19 cellular contexts compared by ENCODE assay signal in genomic region chr1:243601720-243602119, GRCh38.
"Had no signal": no experiment of that assay in that cellular context is flagged by ENCODE, and none has a peak within 500 bp of the region (broad histone marks: within the 10 kb centered on the region; RNA-seq: fewer than 3 reads in every experiment).

No MANE protein-coding gene starts in this region.

- DNase-seq: KBM-7, MV-4-11, NCI-H1048, NCI-H1105, NCI-H1417, NCI-H1436 treated with DMSO at 0.1 percent for 48 hours, NCI-H1694, NCI-H187 treated with DMSO at 0.1 percent for 48 hours, NCI-H2029 treated with DMSO at 0.1 percent for 48 hours, NCI-H2107, NCI-H2171 treated with DMSO at 0.1 percent for 48 hours, NCI-H524, NCI-H526 treated with DMSO at 0.1 percent for 48 hours, NCI-H774, Right ventricle myocardium superior, RPMI8226, SIG-M5 had no signal

- H3K27ac ChIP-seq: SJSA1, SK-N-MC had no signal

- H3K27me3 ChIP-seq: SJSA1 had no signal

- H3K9me3 ChIP-seq: SJSA1 had no signal

- H3K4me3 ChIP-seq: SJSA1, SK-N-MC had no signal
